ENCODE assay signal across 9 cellular contexts in the genomic region with DNA sequence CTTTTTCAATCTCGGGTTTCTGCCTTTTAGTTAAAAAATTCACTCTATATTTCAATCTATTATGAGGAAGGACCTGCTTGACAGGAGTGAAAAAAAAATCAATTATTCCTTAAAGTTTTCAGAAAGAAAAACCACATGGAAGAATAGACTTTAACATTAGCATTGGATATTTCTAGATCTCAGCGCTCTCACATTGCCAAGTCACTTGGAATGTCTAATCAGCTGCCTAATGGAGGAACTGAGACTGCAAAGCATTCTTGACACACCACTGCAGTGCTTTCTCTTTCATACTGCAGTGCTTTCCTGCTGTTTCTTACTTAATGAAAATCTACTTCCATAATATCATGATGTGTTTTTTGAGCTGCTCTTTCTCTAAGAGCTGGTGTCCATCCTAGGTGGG. TPM values are rescaled to one million over a fixed set of nuclear protein-coding genes. Genes with fewer than 3 reads are reported as not detected.
DNase-seq lines count a peak whose midpoint lies in the region; ATAC-seq and TF ChIP-seq lines count a peak whose summit lies in the region.
"Had no signal": no experiment of that assay in that cellular context is flagged by ENCODE, and none has a peak within 500 bp of the region (broad histone marks: within the 10 kb centered on the region; RNA-seq: fewer than 3 reads in every experiment).

No MANE protein-coding gene starts in this region.

- H2BK120ac ChIP-seq in neuronal stem cell (ENCODE audit: low read depth, low read length): no peak overlapping the region

- H4K91ac ChIP-seq in neuronal stem cell (ENCODE audit: low read depth, low read length, poor library complexity): no peak overlapping the region

- H3K23ac ChIP-seq in neuronal stem cell (ENCODE audit: low read depth, low read length, poor library complexity): no peak overlapping the region

- H3K27ac ChIP-seq in DND-41 (ENCODE audit: low read length) (0 out of 2 replicates have a peak overlapping the region, but pooled peaks have one; percentile 7), KMS-11 (peak overlapping the region; percentile 4; the same call in 1 of the 2 replicates), neuronal stem cell (replicated peaks; ENCODE audit: low read length) (no peak overlapping the region)
- H3K27ac ChIP-seq in effector memory CD4-positive, alpha-beta T cell (ENCODE audit: insufficient read depth, low read length, poor library complexity, severe bottlenecking): peak overlapping the region; percentile 69
- H3K27ac ChIP-seq: gastrocnemius medialis had no signal

- H3K36me3 ChIP-seq in DND-41 (ENCODE audit: insufficient read depth, low read length) (no peaks in the 10 kb centered on the region), KMS-11 (ENCODE audit: insufficient read depth) (no peaks in the 10 kb centered on the region), neuronal stem cell (replicated peaks in 1 of 2; ENCODE audit: control insufficient read depth in 2 of 2, insufficient read depth in 2 of 2, low read length in 2 of 2) (no peaks in the 10 kb centered on the region)
- no peaks in the 10 kb centered on the region for H3K36me3 ChIP-seq in effector memory CD4-positive, alpha-beta T cell (ENCODE audit: control insufficient read depth, insufficient read depth, low read length)
- H3K36me3 ChIP-seq: gastrocnemius medialis had no signal

- ATAC-seq in DND-41 (ENCODE audit: insufficient read depth, low read depth): no peak
- peak; percentile 44 for ATAC-seq in GM21367 (IDR thresholded peaks at IDR 0.05; ENCODE audit: unreplicated experiment)

- H3K79me1 ChIP-seq in neuronal stem cell (ENCODE audit: low read depth, low read length): no peaks in the 10 kb centered on the region

- WGBS in neuronal stem cell (ENCODE audit: extremely low coverage in 2 of 2, insufficient read length in 2 of 2, insufficient replicate concordance in 1 of 2), 2 donors: no CpG with 5 or more reads among the region's 2 CpGs

- H2BK15ac ChIP-seq in neuronal stem cell (ENCODE audit: low read length): no peak overlapping the region

- H3K18ac ChIP-seq in neuronal stem cell (ENCODE audit: low read length): no peak overlapping the region

- H4K20me1 ChIP-seq in DND-41 (ENCODE audit: insufficient read depth, low read length) (no peaks in the 10 kb centered on the region), KMS-11 (ENCODE audit: insufficient read depth) (no peaks in the 10 kb centered on the region)

- no peaks in the 10 kb centered on the region for H3K9me3 ChIP-seq in DND-41 (ENCODE audit: insufficient read depth, low read length, severe bottlenecking)
- H3K9me3 ChIP-seq in effector memory CD4-positive, alpha-beta T cell (ENCODE audit: control insufficient read depth, low read length): no peaks in the 10 kb centered on the region
- peaks cover 0 to 4% of the 10 kb centered on the region in 2 donors for H3K9me3 ChIP-seq in neuronal stem cell (replicated peaks in 1 of 2; ENCODE audit: control insufficient read depth in 2 of 2, insufficient read depth in 1 of 2, low read depth in 1 of 2, low read length in 2 of 2)
- H3K9me3 ChIP-seq: gastrocnemius medialis had no signal

- H3K4me1 ChIP-seq in DND-41 (ENCODE audit: insufficient read depth, low read length): peaks cover 38% of the 10 kb centered on the region
- H3K4me1 ChIP-seq in KMS-11 (ENCODE audit: low read depth, poor library complexity, severe bottlenecking): peaks cover 72% of the 10 kb centered on the region
- peaks cover 42% of the 10 kb centered on the region for H3K4me1 ChIP-seq in effector memory CD4-positive, alpha-beta T cell (ENCODE audit: control insufficient read depth, insufficient read depth, low read length, poor library complexity, severe bottlenecking)
- H3K4me1 ChIP-seq in neuronal stem cell (ENCODE audit: control insufficient read depth in 2 of 2, insufficient read depth in 1 of 2, low read depth in 1 of 2, low read length in 2 of 2): peaks cover 4 to 6% of the 10 kb centered on the region in 2 donors

- no peaks in the 10 kb centered on the region for H3K79me2 ChIP-seq in DND-41 (ENCODE audit: insufficient read depth, low read length)
- no peaks in the 10 kb centered on the region for H3K79me2 ChIP-seq in KMS-11 (ENCODE audit: insufficient read depth, low read depth)

- H3K4me3 ChIP-seq in DND-41 (ENCODE audit: low read depth in 1 of 2, low read length in 2 of 2) (no peak overlapping the region), KMS-11 (IDR thresholded peaks at IDR 0.05; ENCODE audit: insufficient read depth, low read depth, low read length) (no peak overlapping the region), neuronal stem cell (ENCODE audit: low read length in 2 of 2) (no peak overlapping the region)
- peak overlapping the region; percentile 33 for H3K4me3 ChIP-seq in effector memory CD4-positive, alpha-beta T cell (ENCODE audit: insufficient read depth, low read depth, low read length, poor library complexity, severe bottlenecking)
- H3K4me3 ChIP-seq: gastrocnemius medialis had no signal

- no peak overlapping the region for H2BK12ac ChIP-seq in neuronal stem cell (ENCODE audit: low read length)

- H2AK5ac ChIP-seq in neuronal stem cell (ENCODE audit: low read depth, low read length): no peak overlapping the region

- 0 out of 2 replicates have a peak overlapping the region, but pooled peaks have one; percentile 0 for H2AFZ ChIP-seq in DND-41 (ENCODE audit: low read depth, low read length)
- H2AFZ ChIP-seq in KMS-11 (ENCODE audit: low read depth): peak overlapping the region; percentile 50; the same call in 1 of the 2 replicates
- H2AFZ ChIP-seq in neuronal stem cell (ENCODE audit: low read length): peak overlapping the region; percentile 71

- TF ChIP-seq CTCF in DND-41 (IDR thresholded peaks at IDR 0.05; ENCODE audit: borderline replicate concordance, extremely low read depth, low read length, poor library complexity, severe bottlenecking): no peak
- TF ChIP-seq CTCF in KMS-11 (conservative IDR thresholded peaks at IDR 0.05; ENCODE audit: low read depth, low read length): no peak

- H3K27me3 ChIP-seq in DND-41 (ENCODE audit: insufficient read depth, low read length, poor library complexity) (no peaks in the 10 kb centered on the region), KMS-11 (ENCODE audit: insufficient read depth, low read depth) (no peaks in the 10 kb centered on the region), neuronal stem cell (ENCODE audit: control insufficient read depth in 3 of 3, insufficient read depth in 3 of 3, low read depth in 1 of 3, low read length in 3 of 3) (peaks cover 0 to 3% (median 0%) of the 10 kb centered on the region in 3 experiments)
- no peaks in the 10 kb centered on the region for H3K27me3 ChIP-seq in effector memory CD4-positive, alpha-beta T cell (replicated peaks; ENCODE audit: control insufficient read depth, insufficient read depth, low read length, poor library complexity, severe bottlenecking)
- H3K27me3 ChIP-seq: gastrocnemius medialis had no signal

- no peak for DNase-seq in DND-41
- DNase-seq in effector memory CD4-positive, alpha-beta T cell: no peak
- no peak for DNase-seq in neuronal stem cell (ENCODE audit: low spot score)
- no peak for DNase-seq in DMS53 treated with DMSO at 0.1 percent for 48 hours (lab: John Stamatoyannopoulos, UW; ENCODE audit: unreplicated experiment)
- DNase-seq in SW480 (ENCODE audit: low spot score): no peak
- DNase-seq in D341Med (ENCODE audit: low spot score): no peak
- DNase-seq: gastrocnemius medialis had no signal

- H3K9ac ChIP-seq in DND-41 (ENCODE audit: low read depth, low read length): no peak overlapping the region
- no peak overlapping the region for H3K9ac ChIP-seq in KMS-11
- no peak overlapping the region for H3K9ac ChIP-seq in neuronal stem cell (ENCODE audit: low read depth, low read length, poor library complexity)

- no peak overlapping the region for H4K8ac ChIP-seq in neuronal stem cell (ENCODE audit: low read depth, low read length)

- H3K4me2 ChIP-seq in DND-41 (ENCODE audit: insufficient read depth, low read length): no peak overlapping the region
- H3K4me2 ChIP-seq in KMS-11: peak overlapping the region; percentile 29
- H3K4me2 ChIP-seq in neuronal stem cell (ENCODE audit: insufficient read depth, low read length, poor library complexity, severe bottlenecking): no peak overlapping the region

- no peak overlapping the region for H3K4ac ChIP-seq in neuronal stem cell (ENCODE audit: low read length)

- H3K14ac ChIP-seq in neuronal stem cell (ENCODE audit: low read length): no peak overlapping the region

- no peak overlapping the region for H2BK5ac ChIP-seq in neuronal stem cell (ENCODE audit: low read length)

RNA-seq across cellular contexts. Expression of gene MCM3, which starts 20.4 kb away (rescaled TPM):
- 102 TPM for polyA plus RNA-seq in neuronal stem cell (2013, experiment 1 of 2)
- polyA plus RNA-seq in neuronal stem cell (2013, experiment 2 of 2): 98.5 TPM

RNA-seq across cellular contexts. Expression of gene PAQR8, which starts 57.0 kb away (rescaled TPM):
- polyA plus RNA-seq in neuronal stem cell (2013, experiment 1 of 2): 16.4 TPM
- 16.7 TPM for polyA plus RNA-seq in neuronal stem cell (2013, experiment 2 of 2)

Comparison
In these comparisons a context has a peak if more than half of its experiments do, and no peak if none do; other contexts are left out.
1. H2AFZ ChIP-seq: peak in every context shown above with its lines; median percentile 71 in neuronal stem cell; 50 in KMS-11; 0 in DND-41.